ENCODE assay signal across 1 cellular context in genomic region chr5:15008911-15009310, GRCh38.
TF ChIP-seq lines count a peak whose summit lies in the region.

No MANE protein-coding gene starts in this region.

TF ChIP-seq in A549, 52 proteins besides CTCF, POLR2A, EP300 and RAD21 (continued from another document):
- TF ChIP-seq REST (IDR thresholded peaks at IDR 0.05) (no peak), EHF (CRISPR knock-in tag; IDR thresholded peaks at IDR 0.05) (no peak), JUN (IDR thresholded peaks at IDR 0.05) (no peak)
- TF ChIP-seq, protein P1, sequence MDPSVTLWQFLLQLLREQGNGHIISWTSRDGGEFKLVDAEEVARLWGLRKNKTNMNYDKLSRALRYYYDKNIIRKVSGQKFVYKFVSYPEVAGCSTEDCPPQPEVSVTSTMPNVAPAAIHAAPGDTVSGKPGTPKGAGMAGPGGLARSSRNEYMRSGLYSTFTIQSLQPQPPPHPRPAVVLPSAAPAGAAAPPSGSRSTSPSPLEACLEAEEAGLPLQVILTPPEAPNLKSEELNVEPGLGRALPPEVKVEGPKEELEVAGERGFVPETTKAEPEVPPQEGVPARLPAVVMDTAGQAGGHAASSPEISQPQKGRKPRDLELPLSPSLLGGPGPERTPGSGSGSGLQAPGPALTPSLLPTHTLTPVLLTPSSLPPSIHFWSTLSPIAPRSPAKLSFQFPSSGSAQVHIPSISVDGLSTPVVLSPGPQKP (IDR thresholded peaks at IDR 0.05; ENCODE audit: low read depth, low read length): no peak
